Comparison of ENCODE assay signal across 22 cellular contexts in the genomic region with DNA sequence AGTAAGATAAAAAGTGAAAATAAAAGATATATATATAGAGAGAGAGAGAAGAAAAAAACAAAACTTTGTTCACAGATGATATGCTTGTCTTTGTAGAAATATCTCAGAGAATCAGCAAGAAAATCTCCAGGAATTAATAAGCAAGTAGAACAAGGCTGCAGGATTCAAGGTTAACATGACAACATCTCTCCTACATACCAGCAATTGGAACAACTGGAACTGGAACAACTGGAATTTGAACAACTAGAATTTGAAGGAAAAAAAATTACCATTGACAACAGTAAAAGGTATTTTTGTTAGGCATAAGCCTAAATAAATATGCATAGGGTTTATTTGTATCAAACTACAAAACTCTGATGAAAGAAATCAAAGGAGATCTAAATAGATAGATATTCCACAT. TPM values are rescaled to one million over a fixed set of nuclear protein-coding genes. Genes with fewer than 3 reads are reported as not detected.
DNase-seq lines count a peak whose midpoint lies in the region; ATAC-seq and TF ChIP-seq lines count a peak whose summit lies in the region.
"Had no signal": no experiment of that assay in that cellular context is flagged by ENCODE, and none has a peak within 500 bp of the region (broad histone marks: within the 10 kb centered on the region; RNA-seq: fewer than 3 reads in every experiment).

No MANE protein-coding gene starts in this region.

- DNase-seq in left ventricle myocardium inferior (no peak), Right ventricle myocardium inferior (ENCODE audit: missing footprints) (no peak), gastrocnemius medialis (no peak), posterior cingulate gyrus (no peak), NCI-H2196 treated with DMSO at 0.1 percent for 48 hours (lab: John Stamatoyannopoulos, UW; ENCODE audit: unreplicated experiment) (no peak)
- DNase-seq: 8988T; ACHN; AML-193; BE2C; CD4-positive, alpha-beta T cell; CD8-positive, alpha-beta memory T cell; DMS 273 treated with DMSO at 0.1 percent for 48 hours; DMS79; EL; GDM1; GM23248; H7; HCEC 1CT had no signal

- no peaks in the 10 kb centered on the region for H3K27me3 ChIP-seq in left ventricle myocardium inferior (ENCODE audit: low read depth)
- no peaks in the 10 kb centered on the region for H3K27me3 ChIP-seq in gastrocnemius medialis
- H3K27me3 ChIP-seq: BE2C; BLaER1 treated with 17β-estradiol and CSF1 and Interleukin-3, amounts not matched to agents 10 nM and 100 nM had no signal

- intact Hi-C loops in left ventricle myocardium inferior (cut with micrococcal nuclease), result no loop called here
- intact Hi-C loops in Right ventricle myocardium inferior (cut with DNase I), result no loop called here
- intact Hi-C loops in gastrocnemius medialis (cut with DNase I; ENCODE audit: low total_unique reads), result no loop called here
- intact Hi-C loops in posterior cingulate gyrus (cut with DNase I), result no loop called here

- ATAC-seq in Right ventricle myocardium inferior (no peak), gastrocnemius medialis (no peak)
- ATAC-seq: A549, GM12878 had no signal

- H3K4me3 ChIP-seq in left ventricle myocardium inferior (no peak overlapping the region), gastrocnemius medialis (no peak overlapping the region)
- H3K4me3 ChIP-seq: A549; BLaER1 treated with 17β-estradiol and CSF1 and Interleukin-3, amounts not matched to agents 10 nM and 100 nM; GM12878; GM23248 had no signal

- peaks cover 51% of the 10 kb centered on the region for H3K4me1 ChIP-seq in left ventricle myocardium inferior
- H3K4me1 ChIP-seq in gastrocnemius medialis, result peaks cover 47 to 55% of the 10 kb centered on the region in 2 donors
- H3K4me1 ChIP-seq: BE2C; BLaER1 treated with 17β-estradiol and CSF1 and Interleukin-3, amounts not matched to agents 10 nM and 100 nM had no signal

- TF ChIP-seq POLR2A in gastrocnemius medialis (IDR thresholded peaks at IDR 0.05), result no peak

- H3K27ac ChIP-seq in left ventricle myocardium inferior (replicated peaks), result peak overlapping the region; percentile 93
- H3K27ac ChIP-seq in VCaP, result peak overlapping the region; percentile 43
- H3K27ac ChIP-seq in gastrocnemius medialis, result peak overlapping the region; percentile 84 to 100 (median 99)
- H3K27ac ChIP-seq: BLaER1 treated with 17β-estradiol and CSF1 and Interleukin-3, amounts not matched to agents 10 nM and 100 nM; GM23248 had no signal

- in situ Hi-C loops in gastrocnemius medialis (cut with MboI; ENCODE audit: low sequenced_read_pairs in 4 of 4), result no loop called here

- H3K36me3 ChIP-seq in left ventricle myocardium inferior, result no peaks in the 10 kb centered on the region
- no peaks in the 10 kb centered on the region for H3K36me3 ChIP-seq in gastrocnemius medialis
- H3K36me3 ChIP-seq: BE2C had no signal

- TF ChIP-seq CTCF in left ventricle myocardium inferior (IDR thresholded peaks at IDR 0.05; ENCODE audit: borderline replicate concordance) (no peak), VCaP (conservative IDR thresholded peaks at IDR 0.05) (no peak), gastrocnemius medialis (IDR thresholded peaks at IDR 0.05 in 4 of 5, conservative IDR thresholded peaks at IDR 0.05 in 1 of 5) (no peak)

- H3K9me3 ChIP-seq in left ventricle myocardium inferior (replicated peaks) (peaks cover 30% of the 10 kb centered on the region), gastrocnemius medialis (no peaks in the 10 kb centered on the region)
- H3K9me3 ChIP-seq: BE2C had no signal

RNA-seq across cellular contexts. Expression of a gene that starts 47.3 kb away (rescaled TPM):
- total RNA-seq in left ventricle myocardium inferior (45.0 TPM), Right ventricle myocardium inferior (37.9 TPM), gastrocnemius medialis (100 to 1,000 TPM; 103 to 298 (median 201) TPM)

Comparison
In these comparisons a context has a peak if more than half of its experiments do, and no peak if none do; other contexts are left out.
1. H3K27ac ChIP-seq: peak in every context shown above with its lines; median percentile 99 in gastrocnemius medialis; 93 in left ventricle myocardium inferior; 43 in VCaP.